Comparison of ENCODE assay signal across 9 cellular contexts in genomic region chr20:62739581-62740285, GRCh38. TPM values are rescaled to one million over a fixed set of nuclear protein-coding genes. Genes with fewer than 3 reads are reported as not detected.
DNase-seq lines count a peak whose midpoint lies in the region; ATAC-seq, FAIRE-seq and TF ChIP-seq lines count a peak whose summit lies in the region.
"Had no signal": no experiment of that assay in that cellular context is flagged by ENCODE, and none has a peak within 500 bp of the region (broad histone marks: within the 10 kb centered on the region; RNA-seq: fewer than 3 reads in every experiment).

No MANE protein-coding gene starts in this region.

- POLR2A ChIA-PET in GM12878 (lab: Charles Lee) = interaction anchor here (0.5 kb wide), 1 partner anchor 700 kb away, joined by 3 read pairs; no protein-coding TSS in a partner anchor

- CTCF ChIA-PET in GM12878 (lab: Yijun Ruan, JAX) = interaction anchor here (0.6 kb wide), 1 partner anchor 223 kb away, joined by 3 read pairs; no protein-coding TSS in a partner anchor

- RAD21 ChIA-PET in GM12878 (lab: Charles Lee; ENCODE audit: unreplicated experiment) = no interaction called here

- BruUV-seq in GM12878 (replicated peaks; lab: Mats Ljungman, UMichigan) = no TSS peak

- H3K27ac Mint-ChIP-seq in neural progenitor cell = peak overlapping the region; percentile 70

- H3K9me3 Mint-ChIP-seq in neural progenitor cell = no peaks in the 10 kb centered on the region

- no peak for TF ChIP-seq CTCF in GM12865 (IDR thresholded peaks at IDR 0.05; ENCODE audit: insufficient read depth, low read depth, low read length, missing control alignments)
- TF ChIP-seq CTCF in GM12878 (IDR thresholded peaks at IDR 0.05 in 2 of 3, conservative IDR thresholded peaks at IDR 0.05 in 1 of 3; ENCODE audit: control insufficient read depth in 2 of 3, extremely low read depth in 1 of 3, insufficient read depth in 1 of 3, low read depth in 3 of 3, low read length in 3 of 3) = no peak
- no peak for TF ChIP-seq CTCF in neural progenitor cell (IDR thresholded peaks at IDR 0.05)
- TF ChIP-seq CTCF in prostate gland (IDR thresholded peaks at IDR 0.05) = no peak

- H3K27ac ChIP-seq in GM12878 (ENCODE audit: control insufficient read depth, insufficient read depth) (0 out of 2 replicates have a peak overlapping the region, but pooled peaks have one; percentile 22), neural progenitor cell (no peak overlapping the region), prostate gland (no peak overlapping the region)

- TF ChIP-seq POLR2A in GM12878 (IDR thresholded peaks at IDR 0.05; ENCODE audit: low read depth, low read length) = no peak
- TF ChIP-seq POLR2A in prostate gland (IDR thresholded peaks at IDR 0.05) = no peak

- H3K4me1 ChIP-seq in GM12878 (ENCODE audit: control insufficient read depth, insufficient read depth, low read length) (peaks cover 22% of the 10 kb centered on the region), neural progenitor cell (peaks cover 13% of the 10 kb centered on the region), prostate gland (replicated peaks) (no peaks in the 10 kb centered on the region)

- H3F3A ChIP-seq in neural progenitor cell (ENCODE audit: low read depth) = peaks cover 4% of the 10 kb centered on the region

- WGBS in GM12878 (ENCODE audit: insufficient coverage, insufficient replicate concordance, low lambda C conversion rate, missing lambda C conversion rate) = 3% methylated on average over 32 of the region's 32 CpGs
- 70% methylated on average over 32 of the region's 32 CpGs for WGBS in prostate gland

- H2AFZ ChIP-seq in GM12878 (ENCODE audit: control insufficient read depth, low read depth, low read length) (no peak overlapping the region; the same call in 1 of the 2 replicates), neural progenitor cell (replicated peaks) (no peak overlapping the region)

- H3K79me2 ChIP-seq in GM12878 (ENCODE audit: control insufficient read depth, insufficient read depth, low read length) = no peaks in the 10 kb centered on the region
- H3K79me2 ChIP-seq in neural progenitor cell (ENCODE audit: low read depth) = no peaks in the 10 kb centered on the region

- DNase-seq in GM12865 (ENCODE audit: low read depth) (peak; percentile 59), RPMI7951 (ENCODE audit: low read depth) (peak; percentile 96), GM12878 (ENCODE audit: low read depth, low spot score) (no peak), neural progenitor cell (ENCODE audit: low spot score) (no peak), ACHN (no peak), NCI-H187 (lab: John Stamatoyannopoulos, UW) (no peak), prostate gland (ENCODE audit: low spot score) (no peak)

- H3K4me2 ChIP-seq in GM12878 (ENCODE audit: control insufficient read depth, insufficient read depth) = peak overlapping the region; percentile 82
- no peak overlapping the region for H3K4me2 ChIP-seq in neural progenitor cell

- H3K9me3 ChIP-seq in GM12878 (replicated peaks; ENCODE audit: control insufficient read depth, insufficient read depth, low read length) (no peaks in the 10 kb centered on the region; the same call in 2 of the 3 replicates), neural progenitor cell (ENCODE audit: low read depth) (no peaks in the 10 kb centered on the region), prostate gland (no peaks in the 10 kb centered on the region)

- in situ Hi-C loops in GM12878 (cut with MboI) (no loop called here), ACHN (cut with HindIII; ENCODE audit: low pct_ligation_motif_present, low pct_unique_long_range_greater_than_20kb, low sequenced_read_pairs) (no loop called here)

- H3K36me3 ChIP-seq in GM12878 (ENCODE audit: control insufficient read depth in 2 of 2, insufficient read depth in 2 of 2, low read length in 1 of 2) = no peaks in the 10 kb centered on the region
- H3K36me3 ChIP-seq in neural progenitor cell = no peaks in the 10 kb centered on the region
- no peaks in the 10 kb centered on the region for H3K36me3 ChIP-seq in prostate gland

- ATAC-seq in HG02884 (IDR thresholded peaks at IDR 0.05; ENCODE audit: unreplicated experiment) (peak; percentile 8), GM12878 (peak; percentile 29)

- no peak overlapping the region for H3K4me3 ChIP-seq in GM12865 (ENCODE audit: low read depth, low read length)
- no peak overlapping the region; the same call in 1 of the 2 replicates for H3K4me3 ChIP-seq in GM12878
- no peak overlapping the region for H3K4me3 ChIP-seq in neural progenitor cell
- H3K4me3 ChIP-seq in prostate gland = no peak overlapping the region

- H3K9ac ChIP-seq in GM12878 (ENCODE audit: control insufficient read depth, insufficient read depth, low read length) = no peak overlapping the region; the same call in 1 of the 2 replicates
- no peak overlapping the region for H3K9ac ChIP-seq in neural progenitor cell

- intact Hi-C loops in GM12878 (cut with micrococcal nuclease; ENCODE audit: unreplicated experiment) = no loop called here
- intact Hi-C loops in prostate gland (cut with DNase I) = no loop called here

- H3K27me3 ChIP-seq in GM12878 (replicated peaks in 1 of 2; ENCODE audit: control insufficient read depth in 2 of 2, insufficient read depth in 2 of 2, low read length in 1 of 2) = peaks cover 0 to 4% of the 10 kb centered on the region in 2 experiments; a peak in 3 of 4 replicates
- H3K27me3 ChIP-seq in neural progenitor cell = no peaks in the 10 kb centered on the region
- H3K27me3 ChIP-seq in prostate gland (replicated peaks; ENCODE audit: insufficient read depth) = peaks cover 4% of the 10 kb centered on the region

- no peak for TF ChIP-seq RAD21 in GM12878 (IDR thresholded peaks at IDR 0.05; ENCODE audit: insufficient read depth, low read depth, low read length)

- H3K36me3 Mint-ChIP-seq in neural progenitor cell = no peaks in the 10 kb centered on the region

- H4K20me1 ChIP-seq in GM12878 (ENCODE audit: control insufficient read depth, insufficient read depth) (no peaks in the 10 kb centered on the region; the same call in 1 of the 2 replicates), neural progenitor cell (ENCODE audit: low read depth) (peaks cover 5% of the 10 kb centered on the region)

- SMC1A ChIA-PET in GM12878 (lab: Charles Lee; ENCODE audit: uncharacterized antibody, unreplicated experiment) = no interaction called here

- peaks cover 30% of the 10 kb centered on the region for H3K4me1 Mint-ChIP-seq in neural progenitor cell

- peak; percentile 18 for FAIRE-seq in GM12878 (lab: Jason Lieb, UNC)
- FAIRE-seq: islet of Langerhans had no signal

- peaks cover 6% of the 10 kb centered on the region for H3K27me3 Mint-ChIP-seq in neural progenitor cell (ENCODE audit: insufficient read depth, low read depth)

- no peak for TF ChIP-seq EP300 in GM12878 (IDR thresholded peaks at IDR 0.05; ENCODE audit: borderline replicate concordance in 1 of 2, control insufficient read depth in 1 of 2, low read depth in 2 of 2, low read length in 2 of 2)

- peak overlapping the region; percentile 58 for H3K4me3 Mint-ChIP-seq in neural progenitor cell

TF ChIP-seq in GM12878, 131 proteins besides CTCF, POLR2A, EP300 and RAD21:
- TF ChIP-seq MEF2B (IDR thresholded peaks at IDR 0.05; ENCODE audit: partially characterized antibody, poor library complexity, severe bottlenecking) = no peak
- TF ChIP-seq RUNX3 (IDR thresholded peaks at IDR 0.05; ENCODE audit: low read length) = peak; percentile 16; the same call in 1 of the 2 replicates
- TF ChIP-seq RBBP5 (conservative IDR thresholded peaks at IDR 0.05) = no peak

RNA-seq across cellular contexts. Expression of gene NTSR1, which starts 31.1 kb away (rescaled TPM):
- total RNA-seq in RPMI7951 (2014; rRNA removed; shearing (Covaris generic)) = 15.0 and 19.7 TPM in 2 replicates
- total RNA-seq in GM12878 (2013; cell fraction: nucleolus; rRNA removed) = not detected in 2 replicates
- total RNA-seq in GM12878 (2014; rRNA removed) (not detected in 2 replicates), GM12878 (2014; rRNA removed; fragmentation: Illumina TruSeq; extraction: Trizol) (not detected in 2 replicates), GM12878 (2021) (0.05 TPM in 1 of 2 replicates, not detected in the other), neural progenitor cell (ENCODE audit: low replicate concordance) (0.12 and 0.26 TPM in 2 replicates), prostate gland (under 1 TPM in 1 of 2 donors, not detected in 1; 0.74 TPM)
- polyA plus RNA-seq in GM12878 (2011; ENCODE audit: low read depth) = not detected
- polyA plus RNA-seq in GM12878 (2011; rRNA removed) (not detected in 2 replicates), GM12878 (2014; fragmentation: Illumina TruSeq; extraction: Trizol) (not detected in 2 replicates), GM12878 (2014; fragmentation: Nextera tagmentation; extraction: Ambion mirVana) (not detected), GM12878 (2014; rRNA removed) (not detected in 2 replicates), GM12878 (2016; fragmentation: Nextera tagmentation; extraction: Ambion mirVana) (not detected)
- not detected in 2 replicates for polyA plus RNA-seq in GM12878 (2011; cell fraction: cytosol; rRNA removed)
- polyA plus RNA-seq in GM12878 (2011; cell fraction: nucleus; rRNA removed) = not detected in 2 replicates
- polyA plus RNA-seq in GM12878 (2012) = 0.03 TPM in 1 of 2 replicates, not detected in the other
- polyA minus RNA-seq in GM12878 (2011; rRNA and poly(A)+ RNA removed) = not detected in 2 replicates
- not detected in 2 replicates for polyA minus RNA-seq in GM12878 (2011; cell fraction: cytosol; rRNA and poly(A)+ RNA removed)
- polyA minus RNA-seq in GM12878 (2011; cell fraction: nucleus; rRNA and poly(A)+ RNA removed) = not detected in 2 replicates

RNA-seq across cellular contexts. Expression of gene MRGBP, which starts 56.5 kb away (rescaled TPM):
- total RNA-seq in RPMI7951 (2014; rRNA removed; shearing (Covaris generic)) = 44.7 and 58.5 TPM in 2 replicates
- 6.9 and 10.2 TPM in 2 replicates for total RNA-seq in GM12878 (2013; cell fraction: nucleolus; rRNA removed)
- 16.0 and 16.3 TPM in 2 replicates for total RNA-seq in GM12878 (2014; rRNA removed)
- 10.4 and 12.2 TPM in 2 replicates for total RNA-seq in GM12878 (2014; rRNA removed; fragmentation: Illumina TruSeq; extraction: Trizol)
- 15.1 and 15.2 TPM in 2 replicates for total RNA-seq in GM12878 (2021)
- polyA plus RNA-seq in GM12878 (2011; ENCODE audit: low read depth) = 4.6 TPM
- polyA plus RNA-seq in GM12878 (2011; rRNA removed) = 10.7 and 12.1 TPM in 2 replicates
- polyA plus RNA-seq in GM12878 (2011; cell fraction: cytosol; rRNA removed) = 12.0 and 14.4 TPM in 2 replicates
- 14.7 and 15.7 TPM in 2 replicates for polyA plus RNA-seq in GM12878 (2011; cell fraction: nucleus; rRNA removed)
- 12.0 and 12.8 TPM in 2 replicates for polyA plus RNA-seq in GM12878 (2012)
- 4.8 and 8.3 TPM in 2 replicates for polyA plus RNA-seq in GM12878 (2014; fragmentation: Illumina TruSeq; extraction: Trizol)
- 1 to 10 TPM; 1.8 to 3.7 TPM for polyA plus RNA-seq in GM12878 (2014; fragmentation: Nextera tagmentation; extraction: Ambion mirVana)
- polyA plus RNA-seq in GM12878 (2014; rRNA removed) = 14.8 and 14.9 TPM in 2 replicates
- polyA plus RNA-seq in GM12878 (2016; fragmentation: Nextera tagmentation; extraction: Ambion mirVana) = 10 to 100 TPM; 17.0 to 17.6 TPM
- polyA minus RNA-seq in GM12878 (2011; rRNA and poly(A)+ RNA removed) = 7.1 and 10.9 TPM in 2 replicates
- polyA minus RNA-seq in GM12878 (2011; cell fraction: cytosol; rRNA and poly(A)+ RNA removed) = 4.4 TPM in 2 replicates
- 6.0 and 6.6 TPM in 2 replicates for polyA minus RNA-seq in GM12878 (2011; cell fraction: nucleus; rRNA and poly(A)+ RNA removed)
- total RNA-seq in neural progenitor cell (ENCODE audit: low replicate concordance) = 14.0 and 18.1 TPM in 2 replicates
- total RNA-seq in prostate gland = 10 to 100 TPM in 1 of 2 donors, 1 to 10 TPM in 1; 8.3 to 24.1 TPM

Comparison
In these comparisons a context has a peak if more than half of its experiments do, and no peak if none do; other contexts are left out.
1. DNase-seq: peak in GM12865 (single experiment) and RPMI7951 (single experiment); none in GM12878 (single experiment), neural progenitor cell (single experiment), ACHN (single experiment), NCI-H187 (0 of 2) and prostate gland (single experiment).